ENCODE assay signal across 20 cellular contexts in genomic region chr11:46240861-46241260, GRCh38. TPM values are rescaled to one million over a fixed set of nuclear protein-coding genes. Genes with fewer than 3 reads are reported as not detected.
"Had no signal": no experiment of that assay in that cellular context is flagged by ENCODE, and none has a peak within 500 bp of the region (broad histone marks: within the 10 kb centered on the region; RNA-seq: fewer than 3 reads in every experiment).

No MANE protein-coding gene starts in this region.

- H3K4me3 Mint-ChIP-seq: activated CD4-positive, alpha-beta T cell treated with anti-CD3 and anti-CD28 coated beads, Interleukin-2, amount 10 ng/mL, durations not matched to agents 24 days and 14 days; activated CD8-positive, alpha-beta T cell treated with anti-CD3 and anti-CD28 coated beads, Interleukin-2, amount 10 ng/mL, durations not matched to agents 7 days and 5 days; activated naive CD8-positive, alpha-beta T cell treated with anti-CD3 and anti-CD28 coated beads for 36 hours; dendritic cell treated with granulocyte-macrophage colony-stimulating factor and Interleukin-4, amounts not matched to agents 40 ng/mL and 50 ng/mL, for 4 days; effector memory CD8-positive, alpha-beta T cell; stimulated activated naive B cell treated with anti-CD40 and anti-IgM and Interleukin-4, amounts not matched to agents 10 μg/mL and 1 μg/mL and 100 μg/mL, for 72 hours had no signal

- H3K4me3 ChIP-seq: gastrocnemius medialis, heart left ventricle, tibial artery, vagina had no signal

- H3K9me3 Mint-ChIP-seq: activated CD4-positive, alpha-beta T cell treated with anti-CD3 and anti-CD28 coated beads, Interleukin-2, amount 10 ng/mL, durations not matched to agents 24 days and 14 days; activated naive CD8-positive, alpha-beta T cell treated with anti-CD3 and anti-CD28 coated beads for 36 hours; dendritic cell treated with granulocyte-macrophage colony-stimulating factor and Interleukin-4, amounts not matched to agents 40 ng/mL and 50 ng/mL, for 4 days; effector memory CD8-positive, alpha-beta T cell; naive thymus-derived CD8-positive, alpha-beta T cell; stimulated activated naive B cell treated with anti-CD40 and anti-IgM and Interleukin-4, amounts not matched to agents 10 μg/mL and 1 μg/mL and 100 μg/mL, for 72 hours had no signal

- DNase-seq: activated CD4-positive, alpha-beta T cell treated with anti-CD3 and anti-CD28 coated beads, Interleukin-2, amount 10 ng/mL, durations not matched to agents 24 days and 14 days; activated CD4-positive, CD25-positive, alpha-beta regulatory T cell; activated CD8-positive, alpha-beta memory T cell treated with anti-CD3 and anti-CD28 coated beads, Interleukin-2, amount 50 U/mL, for 4 hours; activated CD8-positive, alpha-beta T cell treated with anti-CD3 and anti-CD28 coated beads, Interleukin-2, amount 10 ng/mL, durations not matched to agents 7 days and 5 days; activated gamma-delta T cell treated with Interleukin-2 at 50 U/mL for 16 hours; activated naive CD8-positive, alpha-beta T cell treated with anti-CD3 and anti-CD28 coated beads for 36 hours; anterior cingulate cortex; effector memory CD8-positive, alpha-beta T cell; gastrocnemius medialis; heart left ventricle; naive thymus-derived CD8-positive, alpha-beta T cell; stimulated activated CD4-positive, alpha-beta T cell treated with anti-CD3 and anti-CD28 coated beads, Interleukin-15, amount 100 ng/mL, for 24 hours; stimulated activated CD4-positive, alpha-beta T cell treated with anti-CD3 and anti-CD28 coated beads, Interleukin-4, amount 100 ng/mL, for 1 hour; stimulated activated naive B cell treated with anti-CD40 and anti-IgM and Interleukin-4, amounts not matched to agents 10 μg/mL and 1 μg/mL and 100 μg/mL, for 72 hours; tibial artery had no signal

- H3K9me3 ChIP-seq: gastrocnemius medialis, neutrophil, tibial artery, vagina had no signal

- FAIRE-seq: TTC549 had no signal

- H3K27ac Mint-ChIP-seq: activated CD4-positive, alpha-beta T cell treated with anti-CD3 and anti-CD28 coated beads, Interleukin-2, amount 10 ng/mL, durations not matched to agents 24 days and 14 days; activated CD8-positive, alpha-beta T cell treated with anti-CD3 and anti-CD28 coated beads, Interleukin-2, amount 10 ng/mL, durations not matched to agents 7 days and 5 days; activated naive CD8-positive, alpha-beta T cell treated with anti-CD3 and anti-CD28 coated beads for 36 hours; dendritic cell treated with granulocyte-macrophage colony-stimulating factor and Interleukin-4, amounts not matched to agents 40 ng/mL and 50 ng/mL, for 4 days; effector memory CD8-positive, alpha-beta T cell; stimulated activated naive B cell treated with anti-CD40 and anti-IgM and Interleukin-4, amounts not matched to agents 10 μg/mL and 1 μg/mL and 100 μg/mL, for 72 hours had no signal

- H3K36me3 Mint-ChIP-seq: activated naive CD8-positive, alpha-beta T cell treated with anti-CD3 and anti-CD28 coated beads for 36 hours; naive thymus-derived CD8-positive, alpha-beta T cell had no signal

- H3K36me3 ChIP-seq: gastrocnemius medialis, heart left ventricle, neutrophil, tibial artery, vagina had no signal

- ATAC-seq: activated CD8-positive, alpha-beta T cell treated with anti-CD3 and anti-CD28 coated beads, Interleukin-2, amount 10 ng/mL, durations not matched to agents 7 days and 5 days; effector memory CD8-positive, alpha-beta T cell; gastrocnemius medialis; heart left ventricle; left lobe of liver; naive thymus-derived CD8-positive, alpha-beta T cell; stimulated activated naive B cell treated with anti-CD40 and anti-IgM and Interleukin-4, amounts not matched to agents 10 μg/mL and 1 μg/mL and 100 μg/mL, for 72 hours had no signal

- H3K27ac ChIP-seq: gastrocnemius medialis, neutrophil, tibial artery, vagina had no signal

- H3K27me3 ChIP-seq: heart left ventricle, vagina had no signal

RNA-seq across cellular contexts. Expression of gene CREB3L1, which starts 36.6 kb away (rescaled TPM):
- total RNA-seq: activated CD8-positive, alpha-beta T cell treated with anti-CD3 and anti-CD28 coated beads, Interleukin-2, amount 10 ng/mL, durations not matched to agents 7 days and 5 days; naive thymus-derived CD8-positive, alpha-beta T cell had no signal
- polyA plus RNA-seq: naive thymus-derived CD8-positive, alpha-beta T cell had no signal
